In the genomic region with DNA sequence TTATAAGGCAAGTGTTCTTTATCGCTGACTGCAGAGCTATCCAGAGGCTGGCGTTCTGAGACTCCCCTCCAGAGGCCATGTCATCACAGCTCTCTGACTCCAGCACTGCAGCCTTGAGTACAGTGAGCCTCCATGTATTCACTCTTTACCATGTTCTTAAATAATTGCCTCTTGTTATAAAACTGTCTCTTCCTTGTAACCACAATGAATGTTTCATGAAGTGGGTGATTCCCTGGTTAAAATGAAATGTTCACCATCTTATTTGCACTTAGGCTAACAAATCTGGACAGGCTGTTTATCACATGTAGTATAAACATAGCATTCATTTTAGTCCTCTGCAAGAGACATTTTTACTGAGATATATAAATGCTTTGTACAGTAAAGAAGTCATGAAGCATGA, we compare ENCODE assay signal across 10 cellular contexts.
"Had no signal": no experiment of that assay in that cellular context is flagged by ENCODE, and none has a peak within 500 bp of the region (broad histone marks: within the 10 kb centered on the region; RNA-seq: fewer than 3 reads in every experiment).

No MANE protein-coding gene starts in this region.

- H3K4me1 ChIP-seq: heart left ventricle, neural progenitor cell had no signal

- H3K4me3 ChIP-seq: heart left ventricle, left lung, neural progenitor cell, ovary had no signal

- H3K27ac ChIP-seq: left lung, neural progenitor cell, ovary had no signal

- H2AFZ ChIP-seq: neural progenitor cell had no signal

- H3K4me2 ChIP-seq: neural progenitor cell had no signal

- H3K27me3 ChIP-seq: heart left ventricle, left lung, neural progenitor cell, ovary had no signal

- DNase-seq: activated CD4-positive, alpha-beta T cell treated with anti-CD3 and anti-CD28 coated beads, Interleukin-2, amount 50 U/mL, for 1 hour; activated CD4-positive, CD25-positive, alpha-beta regulatory T cell; activated T-cell treated with anti-CD3 and anti-CD28 coated beads, Interleukin-2, amount 50 U/mL, for 1 hour; amniotic stem cell; foreskin fibroblast; heart left ventricle; left lung; ovary; T-helper 17 cell had no signal

- H3K9me3 ChIP-seq: heart left ventricle, left lung, ovary had no signal

- ATAC-seq: heart left ventricle, left lung, T-helper 17 cell had no signal

- H3K36me3 ChIP-seq: left lung, neural progenitor cell, ovary had no signal
